ENCODE assay signal across 2 cellular contexts in the genomic region with DNA sequence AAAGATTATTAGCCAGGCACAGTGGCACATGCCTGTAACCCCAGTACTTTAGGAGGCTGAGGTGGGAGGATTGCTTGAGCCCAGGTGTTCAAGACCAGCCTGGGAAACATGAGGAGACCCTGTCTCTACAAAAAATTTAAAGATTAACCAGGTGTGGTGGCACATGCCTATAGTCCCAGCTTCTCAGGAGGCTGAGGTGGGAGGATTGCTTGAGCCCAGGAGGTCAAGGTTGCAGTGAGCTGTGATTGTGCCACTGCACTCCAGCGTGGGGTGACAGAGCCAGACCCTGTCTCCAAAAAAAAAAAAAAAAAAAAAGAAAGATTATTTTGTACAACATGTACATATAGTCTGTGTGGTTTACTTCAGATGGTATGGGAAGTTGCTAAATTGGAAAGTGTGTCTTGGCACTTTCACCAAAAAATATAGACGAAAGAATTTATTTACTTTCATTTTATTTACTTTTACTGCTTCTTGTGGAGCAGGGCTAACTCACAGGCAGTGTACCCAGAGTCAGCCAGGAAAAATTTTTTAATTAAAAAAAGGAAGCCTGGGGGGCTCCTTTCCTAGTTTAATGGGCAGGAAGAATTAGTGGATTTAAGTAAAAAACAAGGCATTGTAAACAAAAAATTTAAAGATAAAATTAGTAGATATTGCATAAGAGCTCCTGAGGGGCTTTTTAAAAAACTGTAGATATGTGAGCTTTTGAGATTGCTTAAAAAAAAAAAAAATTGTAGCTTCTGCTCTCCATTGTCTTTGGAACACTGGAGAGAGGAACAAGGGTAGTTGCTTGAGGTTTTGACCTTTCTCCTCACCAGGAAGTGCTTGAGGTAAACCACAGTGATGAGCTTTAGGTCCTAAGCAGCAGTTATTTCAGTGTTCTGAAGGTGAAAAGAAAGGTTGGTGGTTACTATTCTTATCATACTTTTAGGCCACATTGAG.
A peak's percentile ranks its signal among the peaks of the same experiment; 100 is the strongest.
TF ChIP-seq lines count a peak whose summit lies in the region.

No MANE protein-coding gene starts in this region.

TF ChIP-seq in HEK293, 187 proteins besides CTCF, POLR2A, EP300 and RAD21:
- TF ChIP-seq, protein P1, sequence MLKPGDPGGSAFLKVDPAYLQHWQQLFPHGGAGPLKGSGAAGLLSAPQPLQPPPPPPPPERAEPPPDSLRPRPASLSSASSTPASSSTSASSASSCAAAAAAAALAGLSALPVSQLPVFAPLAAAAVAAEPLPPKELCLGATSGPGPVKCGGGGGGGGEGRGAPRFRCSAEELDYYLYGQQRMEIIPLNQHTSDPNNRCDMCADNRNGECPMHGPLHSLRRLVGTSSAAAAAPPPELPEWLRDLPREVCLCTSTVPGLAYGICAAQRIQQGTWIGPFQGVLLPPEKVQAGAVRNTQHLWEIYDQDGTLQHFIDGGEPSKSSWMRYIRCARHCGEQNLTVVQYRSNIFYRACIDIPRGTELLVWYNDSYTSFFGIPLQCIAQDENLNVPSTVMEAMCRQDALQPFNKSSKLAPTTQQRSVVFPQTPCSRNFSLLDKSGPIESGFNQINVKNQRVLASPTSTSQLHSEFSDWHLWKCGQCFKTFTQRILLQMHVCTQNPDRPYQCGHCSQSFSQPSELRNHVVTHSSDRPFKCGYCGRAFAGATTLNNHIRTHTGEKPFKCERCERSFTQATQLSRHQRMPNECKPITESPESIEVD (tag by site-specific recombination; IDR thresholded peaks at IDR 0.05) = 0 out of 2 replicates have a peak, but pooled peaks have one; percentile 10
- TF ChIP-seq PRDM1 (tag by site-specific recombination; IDR thresholded peaks at IDR 0.05) = peak; percentile 72
- no peak for TF ChIP-seq ZNF776 (tag by site-specific recombination; IDR thresholded peaks at IDR 0.05; ENCODE audit: borderline replicate concordance)
- TF ChIP-seq INSM2 (tag by site-specific recombination; IDR thresholded peaks at IDR 0.05) = no peak

TF ChIP-seq in HepG2, 621 proteins besides CTCF, POLR2A, EP300 and RAD21 (continued from another document and continues in another):
- TF ChIP-seq, protein P2, sequence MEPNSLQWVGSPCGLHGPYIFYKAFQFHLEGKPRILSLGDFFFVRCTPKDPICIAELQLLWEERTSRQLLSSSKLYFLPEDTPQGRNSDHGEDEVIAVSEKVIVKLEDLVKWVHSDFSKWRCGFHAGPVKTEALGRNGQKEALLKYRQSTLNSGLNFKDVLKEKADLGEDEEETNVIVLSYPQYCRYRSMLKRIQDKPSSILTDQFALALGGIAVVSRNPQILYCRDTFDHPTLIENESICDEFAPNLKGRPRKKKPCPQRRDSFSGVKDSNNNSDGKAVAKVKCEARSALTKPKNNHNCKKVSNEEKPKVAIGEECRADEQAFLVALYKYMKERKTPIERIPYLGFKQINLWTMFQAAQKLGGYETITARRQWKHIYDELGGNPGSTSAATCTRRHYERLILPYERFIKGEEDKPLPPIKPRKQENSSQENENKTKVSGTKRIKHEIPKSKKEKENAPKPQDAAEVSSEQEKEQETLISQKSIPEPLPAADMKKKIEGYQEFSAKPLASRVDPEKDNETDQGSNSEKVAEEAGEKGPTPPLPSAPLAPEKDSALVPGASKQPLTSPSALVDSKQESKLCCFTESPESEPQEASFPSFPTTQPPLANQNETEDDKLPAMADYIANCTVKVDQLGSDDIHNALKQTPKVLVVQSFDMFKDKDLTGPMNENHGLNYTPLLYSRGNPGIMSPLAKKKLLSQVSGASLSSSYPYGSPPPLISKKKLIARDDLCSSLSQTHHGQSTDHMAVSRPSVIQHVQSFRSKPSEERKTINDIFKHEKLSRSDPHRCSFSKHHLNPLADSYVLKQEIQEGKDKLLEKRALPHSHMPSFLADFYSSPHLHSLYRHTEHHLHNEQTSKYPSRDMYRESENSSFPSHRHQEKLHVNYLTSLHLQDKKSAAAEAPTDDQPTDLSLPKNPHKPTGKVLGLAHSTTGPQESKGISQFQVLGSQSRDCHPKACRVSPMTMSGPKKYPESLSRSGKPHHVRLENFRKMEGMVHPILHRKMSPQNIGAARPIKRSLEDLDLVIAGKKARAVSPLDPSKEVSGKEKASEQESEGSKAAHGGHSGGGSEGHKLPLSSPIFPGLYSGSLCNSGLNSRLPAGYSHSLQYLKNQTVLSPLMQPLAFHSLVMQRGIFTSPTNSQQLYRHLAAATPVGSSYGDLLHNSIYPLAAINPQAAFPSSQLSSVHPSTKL (CRISPR knock-in tag; IDR thresholded peaks at IDR 0.05) = peak; percentile 45; the same call in 1 of the 2 replicates
- TF ChIP-seq ZNF256 (CRISPR knock-in tag; conservative IDR thresholded peaks at IDR 0.05) (no peak), RBAK (CRISPR knock-in tag; IDR thresholded peaks at IDR 0.05) (no peak), ZBTB7A (CRISPR knock-in tag; IDR thresholded peaks at IDR 0.05) (no peak), ZNF563 (CRISPR knock-in tag; IDR thresholded peaks at IDR 0.05) (no peak), MEF2D (CRISPR knock-in tag; IDR thresholded peaks at IDR 0.05) (no peak), ZBTB10 (CRISPR knock-in tag; IDR thresholded peaks at IDR 0.05; ENCODE audit: borderline replicate concordance) (no peak), U2AF2 (IDR thresholded peaks at IDR 0.05; ENCODE audit: low read depth, low read length) (no peak), NFAT5 (CRISPR knock-in tag; IDR thresholded peaks at IDR 0.05) (no peak), GFI1 (CRISPR knock-in tag; IDR thresholded peaks at IDR 0.05; ENCODE audit: borderline replicate concordance) (peak; percentile 81), MLXIP (CRISPR knock-in tag; IDR thresholded peaks at IDR 0.05; ENCODE audit: borderline replicate concordance) (no peak), ZNF280B (CRISPR knock-in tag; IDR thresholded peaks at IDR 0.05; ENCODE audit: borderline replicate concordance) (no peak), NR2F6 (IDR thresholded peaks at IDR 0.05) (no peak), NR2F6 (CRISPR knock-in tag; IDR thresholded peaks at IDR 0.05) (peak; percentile 76), ZNF770 (CRISPR knock-in tag; IDR thresholded peaks at IDR 0.05) (peak; percentile 98), HCFC1 (IDR thresholded peaks at IDR 0.05; ENCODE audit: low read depth, low read length) (no peak), JARID2 (CRISPR knock-in tag; IDR thresholded peaks at IDR 0.05; ENCODE audit: insufficient replicate concordance) (no peak)
- TF ChIP-seq, protein P3, sequence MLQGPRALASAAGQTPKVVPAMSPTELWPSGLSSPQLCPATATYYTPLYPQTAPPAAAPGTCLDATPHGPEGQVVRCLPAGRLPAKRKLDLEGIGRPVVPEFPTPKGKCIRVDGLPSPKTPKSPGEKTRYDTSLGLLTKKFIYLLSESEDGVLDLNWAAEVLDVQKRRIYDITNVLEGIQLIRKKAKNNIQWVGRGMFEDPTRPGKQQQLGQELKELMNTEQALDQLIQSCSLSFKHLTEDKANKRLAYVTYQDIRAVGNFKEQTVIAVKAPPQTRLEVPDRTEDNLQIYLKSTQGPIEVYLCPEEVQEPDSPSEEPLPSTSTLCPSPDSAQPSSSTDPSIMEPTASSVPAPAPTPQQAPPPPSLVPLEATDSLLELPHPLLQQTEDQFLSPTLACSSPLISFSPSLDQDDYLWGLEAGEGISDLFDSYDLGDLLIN (CRISPR knock-in tag; IDR thresholded peaks at IDR 0.05; ENCODE audit: borderline replicate concordance) = no peak
- TF ChIP-seq, protein P4, sequence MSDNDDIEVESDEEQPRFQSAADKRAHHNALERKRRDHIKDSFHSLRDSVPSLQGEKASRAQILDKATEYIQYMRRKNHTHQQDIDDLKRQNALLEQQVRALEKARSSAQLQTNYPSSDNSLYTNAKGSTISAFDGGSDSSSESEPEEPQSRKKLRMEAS (IDR thresholded peaks at IDR 0.05) = no peak
